In genomic region chr10:61847087-61847486, GRCh38 we compare ENCODE assay signal across 11 cellular contexts.
"Had no signal": no experiment of that assay in that cellular context is flagged by ENCODE, and none has a peak within 500 bp of the region (broad histone marks: within the 10 kb centered on the region; RNA-seq: fewer than 3 reads in every experiment).

No MANE protein-coding gene starts in this region.

- DNase-seq: activated CD4-positive, alpha-beta T cell treated with anti-CD3 and anti-CD28 coated beads, Interleukin-2, amount 50 U/mL, for 48 hours; activated CD4-positive, CD25-positive, alpha-beta regulatory T cell treated with anti-CD3 and anti-CD28 coated beads, Interleukin-2, amount 50 U/mL, for 72 hours; activated effector memory CD4-positive, alpha-beta T cell treated with Interleukin-2 at 50 U/mL for 16 hours; amniotic stem cell; central memory CD4-positive, alpha-beta T cell; effector CD8-positive, alpha-beta T cell; foreskin keratinocyte; transverse colon had no signal

- H3K9me3 ChIP-seq: transverse colon, vagina had no signal

- H3K36me3 ChIP-seq: transverse colon, vagina had no signal

- H3K4me1 ChIP-seq: vagina had no signal

- ATAC-seq: foreskin keratinocyte; stimulated activated effector memory CD8-positive, alpha-beta T cell treated with anti-CD3 and anti-CD28 coated beads, Interleukin-12 subunit alpha, Interleukin-12 subunit beta, amount 100 ng/mL, for 72 hours had no signal

- H3K27me3 ChIP-seq: foreskin keratinocyte, transverse colon, vagina had no signal

- H3K27ac ChIP-seq: coronary artery, foreskin keratinocyte, transverse colon, vagina had no signal

- H3K4me3 ChIP-seq: coronary artery, transverse colon, vagina had no signal
